ENCODE assay signal across 1 cellular context in the genomic region with DNA sequence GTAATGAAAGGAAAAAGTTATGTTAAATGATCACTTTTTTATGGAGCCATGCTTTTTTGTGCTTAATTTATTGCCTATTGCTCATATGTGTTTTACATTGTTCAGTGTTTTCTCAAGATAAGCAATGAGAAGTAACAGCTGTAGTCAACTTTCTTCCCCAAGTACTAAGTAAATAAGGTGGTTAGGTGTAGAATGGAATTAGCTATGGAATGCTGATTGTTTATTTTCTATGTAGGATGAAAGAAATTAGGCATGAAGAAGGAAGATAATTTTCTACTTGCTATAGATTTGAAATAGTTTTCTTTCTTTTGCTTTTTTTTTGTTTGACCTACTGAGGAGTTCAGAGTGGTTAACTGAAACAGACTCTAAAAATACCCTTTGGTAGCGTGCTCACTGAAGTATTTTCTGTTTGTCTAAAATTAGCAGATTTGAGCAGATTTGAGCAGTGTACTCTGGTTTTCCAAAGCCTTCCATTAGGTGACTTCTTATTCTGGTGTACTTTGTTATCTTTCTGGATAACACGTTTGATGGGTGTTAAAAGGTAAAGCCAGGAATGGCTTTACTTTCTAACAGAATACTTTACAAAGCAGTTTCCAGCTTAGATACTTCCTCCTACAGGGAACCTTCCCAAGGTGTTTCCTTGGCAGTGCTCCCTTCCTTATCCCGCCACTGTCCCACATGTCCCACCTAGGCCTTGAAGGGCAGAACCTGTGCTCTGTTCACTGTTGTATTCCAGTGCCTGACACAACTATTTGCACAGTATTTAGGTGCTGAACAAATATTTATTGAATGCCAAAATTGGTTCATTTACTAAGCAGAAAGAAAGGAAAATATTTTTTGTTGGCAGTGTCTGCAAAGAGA.
TF ChIP-seq lines count a peak whose summit lies in the region.

No MANE protein-coding gene starts in this region.

TF ChIP-seq in GM23338, 12 proteins besides CTCF, POLR2A, EP300 and RAD21 (continued from another document):
- TF ChIP-seq, protein P1, sequence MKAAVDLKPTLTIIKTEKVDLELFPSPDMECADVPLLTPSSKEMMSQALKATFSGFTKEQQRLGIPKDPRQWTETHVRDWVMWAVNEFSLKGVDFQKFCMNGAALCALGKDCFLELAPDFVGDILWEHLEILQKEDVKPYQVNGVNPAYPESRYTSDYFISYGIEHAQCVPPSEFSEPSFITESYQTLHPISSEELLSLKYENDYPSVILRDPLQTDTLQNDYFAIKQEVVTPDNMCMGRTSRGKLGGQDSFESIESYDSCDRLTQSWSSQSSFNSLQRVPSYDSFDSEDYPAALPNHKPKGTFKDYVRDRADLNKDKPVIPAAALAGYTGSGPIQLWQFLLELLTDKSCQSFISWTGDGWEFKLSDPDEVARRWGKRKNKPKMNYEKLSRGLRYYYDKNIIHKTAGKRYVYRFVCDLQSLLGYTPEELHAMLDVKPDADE (IDR thresholded peaks at IDR 0.05): no peak
- no peak for TF ChIP-seq EZH2 (IDR thresholded peaks at IDR 0.05; ENCODE audit: low read depth, unreplicated experiment)
- TF ChIP-seq POLR2AphosphoS5 (IDR thresholded peaks at IDR 0.05; ENCODE audit: low read depth): no peak
- no peak for TF ChIP-seq JUNB (IDR thresholded peaks at IDR 0.05; ENCODE audit: unreplicated experiment)
- no peak for TF ChIP-seq NANOG (IDR thresholded peaks at IDR 0.05; ENCODE audit: borderline replicate concordance)
- no peak for TF ChIP-seq ZNF331 (CRISPR knock-in tag; IDR thresholded peaks at IDR 0.05; ENCODE audit: low read depth)
- no peak for TF ChIP-seq STAT1 (IDR thresholded peaks at IDR 0.05; ENCODE audit: unreplicated experiment)
- TF ChIP-seq, protein P2, sequence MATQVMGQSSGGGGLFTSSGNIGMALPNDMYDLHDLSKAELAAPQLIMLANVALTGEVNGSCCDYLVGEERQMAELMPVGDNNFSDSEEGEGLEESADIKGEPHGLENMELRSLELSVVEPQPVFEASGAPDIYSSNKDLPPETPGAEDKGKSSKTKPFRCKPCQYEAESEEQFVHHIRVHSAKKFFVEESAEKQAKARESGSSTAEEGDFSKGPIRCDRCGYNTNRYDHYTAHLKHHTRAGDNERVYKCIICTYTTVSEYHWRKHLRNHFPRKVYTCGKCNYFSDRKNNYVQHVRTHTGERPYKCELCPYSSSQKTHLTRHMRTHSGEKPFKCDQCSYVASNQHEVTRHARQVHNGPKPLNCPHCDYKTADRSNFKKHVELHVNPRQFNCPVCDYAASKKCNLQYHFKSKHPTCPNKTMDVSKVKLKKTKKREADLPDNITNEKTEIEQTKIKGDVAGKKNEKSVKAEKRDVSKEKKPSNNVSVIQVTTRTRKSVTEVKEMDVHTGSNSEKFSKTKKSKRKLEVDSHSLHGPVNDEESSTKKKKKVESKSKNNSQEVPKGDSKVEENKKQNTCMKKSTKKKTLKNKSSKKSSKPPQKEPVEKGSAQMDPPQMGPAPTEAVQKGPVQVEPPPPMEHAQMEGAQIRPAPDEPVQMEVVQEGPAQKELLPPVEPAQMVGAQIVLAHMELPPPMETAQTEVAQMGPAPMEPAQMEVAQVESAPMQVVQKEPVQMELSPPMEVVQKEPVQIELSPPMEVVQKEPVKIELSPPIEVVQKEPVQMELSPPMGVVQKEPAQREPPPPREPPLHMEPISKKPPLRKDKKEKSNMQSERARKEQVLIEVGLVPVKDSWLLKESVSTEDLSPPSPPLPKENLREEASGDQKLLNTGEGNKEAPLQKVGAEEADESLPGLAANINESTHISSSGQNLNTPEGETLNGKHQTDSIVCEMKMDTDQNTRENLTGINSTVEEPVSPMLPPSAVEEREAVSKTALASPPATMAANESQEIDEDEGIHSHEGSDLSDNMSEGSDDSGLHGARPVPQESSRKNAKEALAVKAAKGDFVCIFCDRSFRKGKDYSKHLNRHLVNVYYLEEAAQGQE (IDR thresholded peaks at IDR 0.05; ENCODE audit: unreplicated experiment): no peak
